16 cellular contexts compared by ENCODE assay signal in genomic region chr18:23572012-23572411, GRCh38.
"Had no signal": no experiment of that assay in that cellular context is flagged by ENCODE, and none has a peak within 500 bp of the region (broad histone marks: within the 10 kb centered on the region; RNA-seq: fewer than 3 reads in every experiment).

No MANE protein-coding gene starts in this region.

- FAIRE-seq: colon, urothelium cell line had no signal

- H3K27ac ChIP-seq: ascending aorta, cardiac muscle cell, esophagus squamous epithelium, sigmoid colon had no signal

- H3K4me2 ChIP-seq: SK-N-SH had no signal

- H3K27me3 Mint-ChIP-seq: stimulated activated naive CD8-positive, alpha-beta T cell treated with anti-CD3 and anti-CD28 coated beads, Interleukin-15, Interleukin-2, amounts not matched to agents 100 ng/mL and 50 ng/mL, for 24 hours had no signal

- H3K9me3 ChIP-seq: ascending aorta, esophagus squamous epithelium, sigmoid colon, SK-N-SH had no signal

- H3K9me3 Mint-ChIP-seq: nephron; stimulated activated naive CD8-positive, alpha-beta T cell treated with anti-CD3 and anti-CD28 coated beads, Interleukin-15, Interleukin-2, amounts not matched to agents 100 ng/mL and 50 ng/mL, for 24 hours had no signal

- H3K9ac ChIP-seq: SK-N-SH had no signal

- H3K4me1 ChIP-seq: ascending aorta had no signal

- H3K4me3 Mint-ChIP-seq: nephron; stimulated activated naive CD8-positive, alpha-beta T cell treated with anti-CD3 and anti-CD28 coated beads, Interleukin-15, Interleukin-2, amounts not matched to agents 100 ng/mL and 50 ng/mL, for 24 hours had no signal

- H3K27me3 ChIP-seq: ascending aorta, cardiac muscle cell, esophagus squamous epithelium, sigmoid colon had no signal

- H3K4me3 ChIP-seq: ascending aorta, cardiac muscle cell, esophagus squamous epithelium, sigmoid colon had no signal

- H3K27ac Mint-ChIP-seq: nephron; stimulated activated naive CD8-positive, alpha-beta T cell treated with anti-CD3 and anti-CD28 coated beads, Interleukin-15, Interleukin-2, amounts not matched to agents 100 ng/mL and 50 ng/mL, for 24 hours had no signal

- DNase-seq: activated CD4-positive, CD25-positive, alpha-beta regulatory T cell treated with anti-CD3 and anti-CD28 coated beads, Interleukin-2, amount 50 U/mL, for 72 hours; activated gamma-delta T cell treated with Interleukin-2 at 50 U/mL for 16 hours; esophagus squamous epithelium; foreskin fibroblast; glutamatergic neuron; mammary epithelial cell; occipital lobe; sigmoid colon; SK-N-SH; stimulated activated CD4-positive, alpha-beta T cell treated with anti-CD3 and anti-CD28 coated beads, Interleukin-12 subunit alpha, Interleukin-12 subunit beta, amount 100 ng/mL, for 4 hours had no signal
